Comparison of ENCODE assay signal across 13 cellular contexts in the genomic region with DNA sequence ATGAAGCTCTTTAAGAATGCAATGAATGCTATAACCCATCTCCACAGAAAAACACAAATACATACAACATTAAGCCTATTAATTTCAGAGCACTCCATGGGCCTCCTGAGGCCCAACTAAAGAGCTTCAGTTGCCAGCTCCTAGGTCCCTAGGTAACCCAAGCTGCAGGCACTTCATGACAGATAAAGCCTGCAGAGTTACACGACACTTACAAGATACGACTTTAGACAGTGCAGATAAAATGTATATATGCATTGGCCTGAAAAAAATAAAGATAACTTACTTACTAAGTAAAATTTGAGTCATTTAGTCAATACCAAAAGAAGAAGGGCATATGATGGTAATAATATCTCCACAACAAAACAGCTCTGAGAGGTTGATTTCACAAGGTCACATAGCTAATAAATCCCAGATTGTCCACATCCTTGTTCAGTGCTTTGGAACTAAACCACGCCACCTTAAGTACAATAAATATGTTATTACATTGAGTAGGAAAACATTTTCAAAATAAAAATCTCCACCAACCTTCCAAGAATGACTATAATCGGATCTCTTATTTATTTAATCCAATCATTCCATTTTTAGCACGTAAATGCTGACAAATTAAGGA. TPM values are rescaled to one million over a fixed set of nuclear protein-coding genes. Genes with fewer than 3 reads are reported as not detected.
DNase-seq lines count a peak whose midpoint lies in the region; ATAC-seq and TF ChIP-seq lines count a peak whose summit lies in the region.
"Had no signal": no experiment of that assay in that cellular context is flagged by ENCODE, and none has a peak within 500 bp of the region (broad histone marks: within the 10 kb centered on the region; RNA-seq: fewer than 3 reads in every experiment).

No MANE protein-coding gene starts in this region.

- H3K27ac Mint-ChIP-seq in HFFc6 = peak overlapping the region; percentile 64; the same call in 1 of the 2 replicates
- no peak overlapping the region for H3K27ac Mint-ChIP-seq in nephron
- H3K27ac Mint-ChIP-seq in T-cell = no peak overlapping the region
- no peak overlapping the region for H3K27ac Mint-ChIP-seq in endothelial cell (ENCODE audit: unreplicated experiment)
- H3K27ac Mint-ChIP-seq: activated naive CD8-positive, alpha-beta T cell had no signal

- DNase-seq in AG09319 (ENCODE audit: extremely low read depth, low read depth) (peak; percentile 71), HFFc6 (no peak), dedifferentiated amniotic fluid mesenchymal stem cell (ENCODE audit: extremely low spot score) (peak; percentile 47), NOMO-1 treated with DMSO at 0.1 percent for 48 hours (lab: John Stamatoyannopoulos, UW; ENCODE audit: unreplicated experiment) (no peak), NCI-H345 (lab: John Stamatoyannopoulos, UW) (no peak), T-cell (no peak), endothelial cell (ENCODE audit: low spot score) (no peak)
- DNase-seq: NCI-H2171 treated with DMSO at 0.1 percent for 48 hours, pancreas had no signal

- TF ChIP-seq CTCF in AG09319 (IDR thresholded peaks at IDR 0.05; ENCODE audit: low read depth, low read length) = no peak
- no peak for TF ChIP-seq CTCF in HFFc6 (IDR thresholded peaks at IDR 0.05)
- no peak for TF ChIP-seq CTCF in nephron (IDR thresholded peaks at IDR 0.05; ENCODE audit: unreplicated experiment in 3 of 3)
- no peak for TF ChIP-seq CTCF in endothelial cell (IDR thresholded peaks at IDR 0.05; ENCODE audit: unreplicated experiment)

- POLR2A ChIA-PET in T-cell (lab: Charles Lee) = no interaction called here

- H3K36me3 Mint-ChIP-seq in HFFc6 (ENCODE audit: low read depth) (0 out of 2 replicates have a peak, but pooled peaks cover 9% of the 10 kb centered on the region), nephron (ENCODE audit: low read depth) (peaks cover 4% of the 10 kb centered on the region), T-cell (no peaks in the 10 kb centered on the region), endothelial cell (ENCODE audit: low read depth, unreplicated experiment) (peaks cover 3% of the 10 kb centered on the region)

- peak overlapping the region; percentile 92 for H3K4me3 Mint-ChIP-seq in HFFc6
- peak overlapping the region; percentile 24 to 46 (median 28) for H3K4me3 Mint-ChIP-seq in nephron
- H3K4me3 Mint-ChIP-seq in T-cell = peak overlapping the region in 1 of 3 donors; percentile 80
- H3K4me3 Mint-ChIP-seq in endothelial cell (ENCODE audit: unreplicated experiment) = no peak overlapping the region
- H3K4me3 Mint-ChIP-seq: activated naive CD8-positive, alpha-beta T cell had no signal

- H3K27me3 Mint-ChIP-seq in HFFc6 (ENCODE audit: insufficient read depth) (no peaks in the 10 kb centered on the region), nephron (ENCODE audit: low read depth) (no peaks in the 10 kb centered on the region), T-cell (no peaks in the 10 kb centered on the region), endothelial cell (ENCODE audit: unreplicated experiment) (peaks cover 5% of the 10 kb centered on the region)
- H3K27me3 Mint-ChIP-seq: activated naive CD8-positive, alpha-beta T cell had no signal

- peaks cover 72% of the 10 kb centered on the region for H3K4me1 Mint-ChIP-seq in HFFc6 (ENCODE audit: low read depth)
- peaks cover 60% of the 10 kb centered on the region for H3K4me1 Mint-ChIP-seq in nephron
- H3K4me1 Mint-ChIP-seq in T-cell = peaks cover 71 to 73% (median 71%) of the 10 kb centered on the region in 3 donors
- H3K4me1 Mint-ChIP-seq in endothelial cell (ENCODE audit: unreplicated experiment) = peaks cover 59% of the 10 kb centered on the region

- no peaks in the 10 kb centered on the region for H3K9me3 Mint-ChIP-seq in HFFc6
- no peaks in the 10 kb centered on the region for H3K9me3 Mint-ChIP-seq in nephron
- no peaks in the 10 kb centered on the region for H3K9me3 Mint-ChIP-seq in T-cell
- H3K9me3 Mint-ChIP-seq in endothelial cell (ENCODE audit: unreplicated experiment) = no peaks in the 10 kb centered on the region

- ATAC-seq in T-cell (replicated peaks in 1 of 4) = no peak
- ATAC-seq: activated CD4-positive, CD25-positive, alpha-beta regulatory T cell treated with anti-CD3 and anti-CD28 coated beads, Interleukin-2, amount 50 U/mL, for 24 hours; esophagus mucosa; pancreas had no signal

- CTCF ChIA-PET in T-cell (lab: Charles Lee) = no interaction called here

RNA-seq across cellular contexts. Expression of a gene that starts 3.4 kb away (rescaled TPM):
- 10 to 100 TPM; 28.7 to 34.4 (median 30.7) TPM for total RNA-seq in HFFc6 (2021; fragmentation: NEBNext Ultra II Directional; extraction: Animal tissue kit (Norgen Biotek cat#: 25700))
- total RNA-seq in T-cell = 10 to 100 TPM; 13.8 to 27.0 (median 17.4) TPM
- 51.1 TPM for total RNA-seq in endothelial cell (ENCODE audit: unreplicated experiment)

Comparison
In these comparisons a context has a peak if more than half of its experiments do, and no peak if none do; other contexts are left out.
1. DNase-seq: peak in AG09319 (single experiment) and dedifferentiated amniotic fluid mesenchymal stem cell (single experiment); none in HFFc6 (single experiment), NOMO-1 treated with DMSO at 0.1 percent for 48 hours (single experiment), NCI-H345 (single experiment), T-cell (0 of 34) and endothelial cell (single experiment).